ENCODE assay signal across 15 cellular contexts in the genomic region with DNA sequence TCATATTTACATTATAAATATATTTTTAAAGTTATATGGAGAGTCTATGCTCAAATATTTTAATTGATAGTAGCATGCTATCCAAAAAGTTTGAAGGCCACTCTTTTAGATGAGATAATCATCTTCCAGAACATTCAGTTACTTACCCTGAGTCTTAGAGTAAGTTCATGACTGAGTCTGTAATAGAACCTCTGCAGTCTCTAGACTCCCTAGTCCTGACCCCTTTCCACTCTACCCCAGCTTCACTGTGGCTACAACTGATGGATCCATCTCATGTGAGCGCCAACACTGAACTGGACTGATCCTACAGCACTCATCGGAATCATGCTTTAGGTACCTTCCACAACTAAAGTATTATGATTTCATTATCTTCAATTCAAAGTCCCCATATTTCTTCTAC.
"Had no signal": no experiment of that assay in that cellular context is flagged by ENCODE, and none has a peak within 500 bp of the region (broad histone marks: within the 10 kb centered on the region; RNA-seq: fewer than 3 reads in every experiment).

No MANE protein-coding gene starts in this region.

- H3K4me3 ChIP-seq: lung, neural progenitor cell, spleen, tibial nerve had no signal

- H3K27ac ChIP-seq: neural progenitor cell, spleen, WERI-Rb-1 had no signal

- H3K9me3 ChIP-seq: spleen, tibial nerve had no signal

- H3K4me1 Mint-ChIP-seq: activated naive CD4-positive, alpha-beta T cell treated with anti-CD3 and anti-CD28 coated beads, Interleukin-2, amount 50 U/mL, for 24 hours; activated naive CD8-positive, alpha-beta T cell treated with anti-CD3 and anti-CD28 coated beads, Interleukin-2, amount 50 U/mL, for 24 hours; neural progenitor cell had no signal

- H3K27me3 ChIP-seq: neural progenitor cell, spleen, tibial nerve had no signal

- H3K27ac Mint-ChIP-seq: activated CD8-positive, alpha-beta T cell treated with anti-CD3 and anti-CD28 coated beads for 36 hours; activated naive CD4-positive, alpha-beta T cell treated with anti-CD3 and anti-CD28 coated beads, Interleukin-2, amount 50 U/mL, for 24 hours; activated naive CD8-positive, alpha-beta T cell treated with anti-CD3 and anti-CD28 coated beads, Interleukin-2, amount 50 U/mL, for 24 hours; activated T-helper 17 cell treated with anti-CD3 and anti-CD28 coated beads, Interleukin-2, amount 50 U/mL, for 72 hours; natural killer cell; neural progenitor cell had no signal

- H3K9me3 Mint-ChIP-seq: activated CD8-positive, alpha-beta T cell treated with anti-CD3 and anti-CD28 coated beads for 36 hours; activated naive CD4-positive, alpha-beta T cell treated with anti-CD3 and anti-CD28 coated beads, Interleukin-2, amount 50 U/mL, for 24 hours; activated naive CD8-positive, alpha-beta T cell treated with anti-CD3 and anti-CD28 coated beads, Interleukin-2, amount 50 U/mL, for 24 hours; activated T-cell treated with anti-CD3 and anti-CD28 coated beads, Interleukin-2, amount 50 U/mL, for 4 hours; activated T-helper 17 cell treated with anti-CD3 and anti-CD28 coated beads, Interleukin-2, amount 50 U/mL, for 72 hours; natural killer cell; neural progenitor cell had no signal

- DNase-seq: activated CD4-positive, alpha-beta T cell treated with anti-CD3 and anti-CD28 coated beads, Interleukin-2, amount 50 U/mL, for 1 hour; activated CD8-positive, alpha-beta T cell treated with anti-CD3 and anti-CD28 coated beads for 36 hours; activated T-cell treated with anti-CD3 and anti-CD28 coated beads, Interleukin-2, amount 50 U/mL, for 4 hours; cortex of kidney; natural killer cell; spleen; stimulated activated naive CD4-positive, alpha-beta T cell treated with Interleukin-2 at 50 U/mL for 16 hours; T-helper 9 cell; WERI-Rb-1 had no signal

- H3K27me3 Mint-ChIP-seq: activated naive CD4-positive, alpha-beta T cell treated with anti-CD3 and anti-CD28 coated beads, Interleukin-2, amount 50 U/mL, for 24 hours; activated naive CD8-positive, alpha-beta T cell treated with anti-CD3 and anti-CD28 coated beads, Interleukin-2, amount 50 U/mL, for 24 hours; activated T-helper 17 cell treated with anti-CD3 and anti-CD28 coated beads, Interleukin-2, amount 50 U/mL, for 72 hours had no signal

- H3K36me3 Mint-ChIP-seq: activated naive CD4-positive, alpha-beta T cell treated with anti-CD3 and anti-CD28 coated beads, Interleukin-2, amount 50 U/mL, for 24 hours; natural killer cell; neural progenitor cell had no signal

- H3K4me1 ChIP-seq: neural progenitor cell had no signal

- H3K36me3 ChIP-seq: neural progenitor cell, spleen, tibial nerve, WERI-Rb-1 had no signal

- H3K4me3 Mint-ChIP-seq: activated CD8-positive, alpha-beta T cell treated with anti-CD3 and anti-CD28 coated beads for 36 hours; activated naive CD4-positive, alpha-beta T cell treated with anti-CD3 and anti-CD28 coated beads, Interleukin-2, amount 50 U/mL, for 24 hours; activated naive CD8-positive, alpha-beta T cell treated with anti-CD3 and anti-CD28 coated beads, Interleukin-2, amount 50 U/mL, for 24 hours; activated T-cell treated with anti-CD3 and anti-CD28 coated beads, Interleukin-2, amount 50 U/mL, for 4 hours; activated T-helper 17 cell treated with anti-CD3 and anti-CD28 coated beads, Interleukin-2, amount 50 U/mL, for 72 hours; natural killer cell; neural progenitor cell had no signal
